1 cellular context compared by ENCODE assay signal in genomic region chr11:47216141-47216798, GRCh38.
A peak's percentile ranks its signal among the peaks of the same experiment; 100 is the strongest.
TF ChIP-seq lines count a peak whose summit lies in the region.

No MANE protein-coding gene starts in this region.

TF ChIP-seq in HepG2, 621 proteins besides CTCF, POLR2A, EP300 and RAD21 (continues in another document):
- TF ChIP-seq, protein P1, sequence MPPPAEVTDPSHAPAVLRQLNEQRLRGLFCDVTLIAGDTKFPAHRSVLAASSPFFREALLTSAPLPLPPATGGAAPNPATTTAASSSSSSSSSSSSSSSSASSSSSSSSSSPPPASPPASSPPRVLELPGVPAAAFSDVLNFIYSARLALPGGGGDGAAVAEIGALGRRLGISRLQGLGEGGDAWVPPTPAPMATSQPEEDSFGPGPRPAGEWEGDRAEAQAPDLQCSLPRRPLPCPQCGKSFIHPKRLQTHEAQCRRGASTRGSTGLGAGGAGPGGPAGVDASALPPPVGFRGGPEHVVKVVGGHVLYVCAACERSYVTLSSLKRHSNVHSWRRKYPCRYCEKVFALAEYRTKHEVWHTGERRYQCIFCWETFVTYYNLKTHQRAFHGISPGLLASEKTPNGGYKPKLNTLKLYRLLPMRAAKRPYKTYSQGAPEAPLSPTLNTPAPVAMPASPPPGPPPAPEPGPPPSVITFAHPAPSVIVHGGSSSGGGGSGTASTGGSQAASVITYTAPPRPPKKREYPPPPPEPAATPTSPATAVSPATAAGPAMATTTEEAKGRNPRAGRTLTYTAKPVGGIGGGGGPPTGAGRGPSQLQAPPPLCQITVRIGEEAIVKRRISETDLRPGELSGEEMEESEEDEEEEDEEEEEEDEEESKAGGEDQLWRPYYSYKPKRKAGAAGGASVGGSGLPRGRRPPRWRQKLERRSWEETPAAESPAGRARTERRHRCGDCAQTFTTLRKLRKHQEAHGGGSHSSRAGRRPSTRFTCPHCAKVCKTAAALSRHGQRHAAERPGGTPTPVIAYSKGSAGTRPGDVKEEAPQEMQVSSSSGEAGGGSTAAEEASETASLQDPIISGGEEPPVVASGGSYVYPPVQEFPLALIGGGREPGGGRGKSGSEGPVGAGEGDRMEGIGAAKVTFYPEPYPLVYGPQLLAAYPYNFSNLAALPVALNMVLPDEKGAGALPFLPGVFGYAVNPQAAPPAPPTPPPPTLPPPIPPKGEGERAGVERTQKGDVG (CRISPR knock-in tag; IDR thresholded peaks at IDR 0.05; ENCODE audit: borderline replicate concordance), result 0 out of 2 replicates have a peak, but pooled peaks have one; percentile 48
- TF ChIP-seq, protein P2, sequence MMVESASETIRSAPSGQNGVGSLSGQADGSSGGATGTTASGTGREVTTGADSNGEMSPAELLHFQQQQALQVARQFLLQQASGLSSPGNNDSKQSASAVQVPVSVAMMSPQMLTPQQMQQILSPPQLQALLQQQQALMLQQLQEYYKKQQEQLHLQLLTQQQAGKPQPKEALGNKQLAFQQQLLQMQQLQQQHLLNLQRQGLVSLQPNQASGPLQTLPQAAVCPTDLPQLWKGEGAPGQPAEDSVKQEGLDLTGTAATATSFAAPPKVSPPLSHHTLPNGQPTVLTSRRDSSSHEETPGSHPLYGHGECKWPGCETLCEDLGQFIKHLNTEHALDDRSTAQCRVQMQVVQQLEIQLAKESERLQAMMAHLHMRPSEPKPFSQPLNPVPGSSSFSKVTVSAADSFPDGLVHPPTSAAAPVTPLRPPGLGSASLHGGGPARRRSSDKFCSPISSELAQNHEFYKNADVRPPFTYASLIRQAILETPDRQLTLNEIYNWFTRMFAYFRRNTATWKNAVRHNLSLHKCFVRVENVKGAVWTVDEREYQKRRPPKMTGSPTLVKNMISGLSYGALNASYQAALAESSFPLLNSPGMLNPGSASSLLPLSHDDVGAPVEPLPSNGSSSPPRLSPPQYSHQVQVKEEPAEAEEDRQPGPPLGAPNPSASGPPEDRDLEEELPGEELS (CRISPR knock-in tag; IDR thresholded peaks at IDR 0.05), result no peak
- 0 out of 2 replicates have a peak, but pooled peaks have one; percentile 66 for TF ChIP-seq ZFP82 (CRISPR knock-in tag; IDR thresholded peaks at IDR 0.05; ENCODE audit: borderline replicate concordance)
- peak; percentile 60 for TF ChIP-seq XRCC5 (optimal IDR thresholded peaks at IDR 0.05; ENCODE audit: low read length)
- TF ChIP-seq HMGXB4 (CRISPR knock-in tag; IDR thresholded peaks at IDR 0.05; ENCODE audit: borderline replicate concordance in 1 of 2, low read depth in 1 of 2), result peak in 1 of 2 experiments; percentile 6; a peak in 1 of 4 replicates
- TF ChIP-seq PHF20 (CRISPR knock-in tag; IDR thresholded peaks at IDR 0.05), result no peak
- TF ChIP-seq IRX3 (CRISPR knock-in tag; IDR thresholded peaks at IDR 0.05; ENCODE audit: borderline replicate concordance, low read depth), result no peak
- no peak for TF ChIP-seq HDAC6 (IDR thresholded peaks at IDR 0.05; ENCODE audit: low read depth, low read length)
- 0 out of 2 replicates have a peak, but pooled peaks have one; percentile 33 for TF ChIP-seq GATAD1 (CRISPR knock-in tag; IDR thresholded peaks at IDR 0.05)
- no peak for TF ChIP-seq MAZ (IDR thresholded peaks at IDR 0.05; ENCODE audit: borderline replicate concordance, low read depth, low read length)
- TF ChIP-seq MAZ (CRISPR knock-in tag; IDR thresholded peaks at IDR 0.05; ENCODE audit: low read depth), result no peak
- no peak for TF ChIP-seq MTA1 (CRISPR knock-in tag; IDR thresholded peaks at IDR 0.05; ENCODE audit: borderline replicate concordance)
- TF ChIP-seq KDM1A (CRISPR knock-in tag; IDR thresholded peaks at IDR 0.05), result no peak
- TF ChIP-seq CENPX (CRISPR knock-in tag; IDR thresholded peaks at IDR 0.05), result no peak
- no peak for TF ChIP-seq ZNF431 (CRISPR knock-in tag; IDR thresholded peaks at IDR 0.05; ENCODE audit: borderline replicate concordance, low read depth)
- no peak for TF ChIP-seq ZMYM4 (CRISPR knock-in tag; IDR thresholded peaks at IDR 0.05)
- no peak for TF ChIP-seq ZZZ3 (CRISPR knock-in tag; IDR thresholded peaks at IDR 0.05; ENCODE audit: borderline replicate concordance)
- no peak for TF ChIP-seq NR2C2 (CRISPR knock-in tag; IDR thresholded peaks at IDR 0.05; ENCODE audit: borderline replicate concordance)
- TF ChIP-seq AHDC1 (CRISPR knock-in tag; IDR thresholded peaks at IDR 0.05; ENCODE audit: borderline replicate concordance), result peak; percentile 76; the same call in 1 of the 2 replicates
- TF ChIP-seq KLF12 (CRISPR knock-in tag; IDR thresholded peaks at IDR 0.05; ENCODE audit: borderline replicate concordance), result no peak; the same call in 1 of the 2 replicates
- TF ChIP-seq TBX2 (CRISPR knock-in tag; IDR thresholded peaks at IDR 0.05; ENCODE audit: borderline replicate concordance), result peak; percentile 19
- TF ChIP-seq CREM (IDR thresholded peaks at IDR 0.05), result peak; percentile 37; the same call in 1 of the 2 replicates
- no peak for TF ChIP-seq CREM (CRISPR knock-in tag; IDR thresholded peaks at IDR 0.05)
- TF ChIP-seq, protein P3, sequence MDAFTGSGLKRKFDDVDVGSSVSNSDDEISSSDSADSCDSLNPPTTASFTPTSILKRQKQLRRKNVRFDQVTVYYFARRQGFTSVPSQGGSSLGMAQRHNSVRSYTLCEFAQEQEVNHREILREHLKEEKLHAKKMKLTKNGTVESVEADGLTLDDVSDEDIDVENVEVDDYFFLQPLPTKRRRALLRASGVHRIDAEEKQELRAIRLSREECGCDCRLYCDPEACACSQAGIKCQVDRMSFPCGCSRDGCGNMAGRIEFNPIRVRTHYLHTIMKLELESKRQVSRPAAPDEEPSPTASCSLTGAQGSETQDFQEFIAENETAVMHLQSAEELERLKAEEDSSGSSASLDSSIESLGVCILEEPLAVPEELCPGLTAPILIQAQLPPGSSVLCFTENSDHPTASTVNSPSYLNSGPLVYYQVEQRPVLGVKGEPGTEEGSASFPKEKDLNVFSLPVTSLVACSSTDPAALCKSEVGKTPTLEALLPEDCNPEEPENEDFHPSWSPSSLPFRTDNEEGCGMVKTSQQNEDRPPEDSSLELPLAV (CRISPR knock-in tag; conservative IDR thresholded peaks at IDR 0.05; ENCODE audit: low read depth), result no peak
- no peak for TF ChIP-seq KLF15 (CRISPR knock-in tag; IDR thresholded peaks at IDR 0.05; ENCODE audit: borderline replicate concordance)
- TF ChIP-seq DMAP1 (CRISPR knock-in tag; IDR thresholded peaks at IDR 0.05), result 0 out of 2 replicates have a peak, but pooled peaks have one; percentile 26
- no peak for TF ChIP-seq EED (CRISPR knock-in tag; IDR thresholded peaks at IDR 0.05)
- no peak for TF ChIP-seq FOXJ3 (CRISPR knock-in tag; IDR thresholded peaks at IDR 0.05; ENCODE audit: borderline replicate concordance)
- TF ChIP-seq KDM6A (CRISPR knock-in tag; IDR thresholded peaks at IDR 0.05; ENCODE audit: low read depth), result 0 out of 2 replicates have a peak, but pooled peaks have one; percentile 11
- TF ChIP-seq MED1 (CRISPR knock-in tag; IDR thresholded peaks at IDR 0.05), result peak; percentile 53
- TF ChIP-seq NR1H2 (CRISPR knock-in tag; IDR thresholded peaks at IDR 0.05; ENCODE audit: borderline replicate concordance, low read depth), result no peak
- TF ChIP-seq GABPB1 (CRISPR knock-in tag; IDR thresholded peaks at IDR 0.05), result peak; percentile 33; the same call in 1 of the 2 replicates
- TF ChIP-seq, protein P4, sequence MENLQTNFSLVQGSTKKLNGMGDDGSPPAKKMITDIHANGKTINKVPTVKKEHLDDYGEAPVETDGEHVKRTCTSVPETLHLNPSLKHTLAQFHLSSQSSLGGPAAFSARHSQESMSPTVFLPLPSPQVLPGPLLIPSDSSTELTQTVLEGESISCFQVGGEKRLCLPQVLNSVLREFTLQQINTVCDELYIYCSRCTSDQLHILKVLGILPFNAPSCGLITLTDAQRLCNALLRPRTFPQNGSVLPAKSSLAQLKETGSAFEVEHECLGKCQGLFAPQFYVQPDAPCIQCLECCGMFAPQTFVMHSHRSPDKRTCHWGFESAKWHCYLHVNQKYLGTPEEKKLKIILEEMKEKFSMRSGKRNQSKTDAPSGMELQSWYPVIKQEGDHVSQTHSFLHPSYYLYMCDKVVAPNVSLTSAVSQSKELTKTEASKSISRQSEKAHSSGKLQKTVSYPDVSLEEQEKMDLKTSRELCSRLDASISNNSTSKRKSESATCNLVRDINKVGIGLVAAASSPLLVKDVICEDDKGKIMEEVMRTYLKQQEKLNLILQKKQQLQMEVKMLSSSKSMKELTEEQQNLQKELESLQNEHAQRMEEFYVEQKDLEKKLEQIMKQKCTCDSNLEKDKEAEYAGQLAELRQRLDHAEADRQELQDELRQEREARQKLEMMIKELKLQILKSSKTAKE (CRISPR knock-in tag; IDR thresholded peaks at IDR 0.05; ENCODE audit: borderline replicate concordance), result peak; percentile 44; the same call in 1 of the 2 replicates
- no peak for TF ChIP-seq HMG20B (CRISPR knock-in tag; conservative IDR thresholded peaks at IDR 0.05)
- no peak for TF ChIP-seq FOXA1 (IDR thresholded peaks at IDR 0.05)
- TF ChIP-seq FOXA1 (CRISPR knock-in tag; IDR thresholded peaks at IDR 0.05), result peak; percentile 51; the same call in 1 of the 2 replicates
- TF ChIP-seq ZNF451 (CRISPR knock-in tag; IDR thresholded peaks at IDR 0.05), result no peak
- no peak for TF ChIP-seq ZNF432 (CRISPR knock-in tag; IDR thresholded peaks at IDR 0.05; ENCODE audit: borderline replicate concordance)
- TF ChIP-seq HOXA7 (CRISPR knock-in tag; IDR thresholded peaks at IDR 0.05), result no peak
- no peak for TF ChIP-seq ZSCAN12 (CRISPR knock-in tag; IDR thresholded peaks at IDR 0.05)
- TF ChIP-seq HNF4A (CRISPR knock-in tag; IDR thresholded peaks at IDR 0.05), result peak; percentile 83
- TF ChIP-seq SP4 (CRISPR knock-in tag; IDR thresholded peaks at IDR 0.05), result 0 out of 2 replicates have a peak, but pooled peaks have one; percentile 12
- TF ChIP-seq MIER3 (CRISPR knock-in tag; IDR thresholded peaks at IDR 0.05; ENCODE audit: borderline replicate concordance), result 0 out of 2 replicates have a peak, but pooled peaks have one; percentile 27
- peak; percentile 70 for TF ChIP-seq SALL1 (CRISPR knock-in tag; IDR thresholded peaks at IDR 0.05)
- TF ChIP-seq, protein P5, sequence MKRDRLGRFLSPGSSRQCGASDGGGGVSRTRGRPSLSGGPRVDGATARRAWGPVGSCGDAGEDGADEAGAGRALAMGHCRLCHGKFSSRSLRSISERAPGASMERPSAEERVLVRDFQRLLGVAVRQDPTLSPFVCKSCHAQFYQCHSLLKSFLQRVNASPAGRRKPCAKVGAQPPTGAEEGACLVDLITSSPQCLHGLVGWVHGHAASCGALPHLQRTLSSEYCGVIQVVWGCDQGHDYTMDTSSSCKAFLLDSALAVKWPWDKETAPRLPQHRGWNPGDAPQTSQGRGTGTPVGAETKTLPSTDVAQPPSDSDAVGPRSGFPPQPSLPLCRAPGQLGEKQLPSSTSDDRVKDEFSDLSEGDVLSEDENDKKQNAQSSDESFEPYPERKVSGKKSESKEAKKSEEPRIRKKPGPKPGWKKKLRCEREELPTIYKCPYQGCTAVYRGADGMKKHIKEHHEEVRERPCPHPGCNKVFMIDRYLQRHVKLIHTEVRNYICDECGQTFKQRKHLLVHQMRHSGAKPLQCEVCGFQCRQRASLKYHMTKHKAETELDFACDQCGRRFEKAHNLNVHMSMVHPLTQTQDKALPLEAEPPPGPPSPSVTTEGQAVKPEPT (CRISPR knock-in tag; IDR thresholded peaks at IDR 0.05; ENCODE audit: low read depth), result 0 out of 2 replicates have a peak, but pooled peaks have one; percentile 30
- TF ChIP-seq, protein P6, sequence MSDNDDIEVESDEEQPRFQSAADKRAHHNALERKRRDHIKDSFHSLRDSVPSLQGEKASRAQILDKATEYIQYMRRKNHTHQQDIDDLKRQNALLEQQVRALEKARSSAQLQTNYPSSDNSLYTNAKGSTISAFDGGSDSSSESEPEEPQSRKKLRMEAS (IDR thresholded peaks at IDR 0.05), result peak; percentile 43; the same call in 1 of the 2 replicates
